Comparison of ENCODE assay signal across 17 cellular contexts in genomic region chr5:11724947-11725346, GRCh38.
DNase-seq lines count a peak whose midpoint lies in the region; ATAC-seq and TF ChIP-seq lines count a peak whose summit lies in the region.
"Had no signal": no experiment of that assay in that cellular context is flagged by ENCODE, and none has a peak within 500 bp of the region (broad histone marks: within the 10 kb centered on the region; RNA-seq: fewer than 3 reads in every experiment).

No MANE protein-coding gene starts in this region.

- H3K27me3 Mint-ChIP-seq in endodermal cell (ENCODE audit: insufficient read depth), result no peaks in the 10 kb centered on the region
- H3K27me3 Mint-ChIP-seq in type B pancreatic cell, result peaks cover under 1% of the 10 kb centered on the region
- H3K27me3 Mint-ChIP-seq: IgD-negative memory B cell, T-helper 17 cell had no signal

- no peaks in the 10 kb centered on the region for H3K27me3 ChIP-seq in endodermal cell (ENCODE audit: control insufficient read depth, insufficient read depth, low read length, poor library complexity, severe bottlenecking)

- peaks cover 3% of the 10 kb centered on the region for H3K9me3 Mint-ChIP-seq in endodermal cell
- H3K9me3 Mint-ChIP-seq in type B pancreatic cell, result no peaks in the 10 kb centered on the region

- 76 to 89% methylated on average over 2 to 3 of the region's 3 CpGs for WGBS in endodermal cell (ENCODE audit: insufficient coverage in 1 of 2, insufficient read length in 1 of 2), 2 experiments

- H3K36me3 ChIP-seq in endodermal cell (ENCODE audit: control insufficient read depth, insufficient read depth, low read length), result no peaks in the 10 kb centered on the region

- H3K4me1 ChIP-seq in endodermal cell (ENCODE audit: control insufficient read depth, insufficient read depth, low read length), result no peaks in the 10 kb centered on the region

- peak overlapping the region; percentile 21 for H3K27ac ChIP-seq in endodermal cell (ENCODE audit: low read depth, low read length)

- no peak for TF ChIP-seq CTCF in endodermal cell (conservative IDR thresholded peaks at IDR 0.05)
- no peak for TF ChIP-seq CTCF in type B pancreatic cell (conservative IDR thresholded peaks at IDR 0.05)

- H3K4me1 Mint-ChIP-seq in endodermal cell (peaks cover 2% of the 10 kb centered on the region), type B pancreatic cell (ENCODE audit: unreplicated experiment) (peaks cover 8% of the 10 kb centered on the region)
- H3K4me1 Mint-ChIP-seq: IgD-negative memory B cell, T-helper 17 cell had no signal

- DNase-seq in NCI-H510A treated with DMSO at 0.1 percent for 48 hours (lab: John Stamatoyannopoulos, UW) (peak; percentile 8), NCI-H510A (lab: John Stamatoyannopoulos, UW) (no peak), NCI-H1417 treated with DMSO at 0.1 percent for 48 hours (lab: John Stamatoyannopoulos, UW) (peak; percentile 30), endodermal cell (no peak), type B pancreatic cell (ENCODE audit: extremely low spot score, unreplicated experiment) (no peak), dedifferentiated amniotic fluid mesenchymal stem cell (ENCODE audit: extremely low spot score) (no peak), NCI-H1694 (lab: John Stamatoyannopoulos, UW) (no peak)
- DNase-seq: C1 segment of cervical spinal cord, COR-L47, DMS79, HCEC 1CT, MV-4-11, NCI-H146, NCI-H524, T-helper 17 cell had no signal

- no peak for ATAC-seq in esophagus mucosa
- ATAC-seq: T-helper 17 cell had no signal

- H3K9me3 ChIP-seq in endodermal cell (ENCODE audit: control insufficient read depth, low read length), result no peaks in the 10 kb centered on the region

- H3K27ac Mint-ChIP-seq in endodermal cell, result no peak overlapping the region
- H3K27ac Mint-ChIP-seq in type B pancreatic cell, result peak overlapping the region; percentile 72
- H3K27ac Mint-ChIP-seq: IgD-negative memory B cell, T-helper 17 cell had no signal

- H3K4me3 ChIP-seq in endodermal cell (ENCODE audit: low read length), result no peak overlapping the region

- H3K36me3 Mint-ChIP-seq in endodermal cell (ENCODE audit: low read depth) (no peaks in the 10 kb centered on the region), type B pancreatic cell (no peaks in the 10 kb centered on the region)
- H3K36me3 Mint-ChIP-seq: IgD-negative memory B cell had no signal

- no peak overlapping the region for H3K4me3 Mint-ChIP-seq in endodermal cell
- peak overlapping the region; percentile 25 for H3K4me3 Mint-ChIP-seq in type B pancreatic cell
- H3K4me3 Mint-ChIP-seq: IgD-negative memory B cell, T-helper 17 cell had no signal

- no peak overlapping the region for H3K9ac ChIP-seq in endodermal cell (ENCODE audit: extremely low read depth, low read length, poor library complexity, severe bottlenecking)

Comparison
In these comparisons a context has a peak if more than half of its experiments do, and no peak if none do; other contexts are left out.
1. DNase-seq: peak in NCI-H510A treated with DMSO at 0.1 percent for 48 hours (single experiment) and NCI-H1417 treated with DMSO at 0.1 percent for 48 hours (single experiment); none in NCI-H510A (single experiment), endodermal cell (single experiment), type B pancreatic cell (single experiment), dedifferentiated amniotic fluid mesenchymal stem cell (single experiment) and NCI-H1694 (single experiment).